Comparison of ENCODE assay signal across 1 cellular context in genomic region chr11:64023731-64024710, GRCh38.
TF ChIP-seq lines count a peak whose summit lies in the region.

No MANE protein-coding gene starts in this region.

TF ChIP-seq in A549, 52 proteins besides CTCF, POLR2A, EP300 and RAD21:
- TF ChIP-seq RFX5 (IDR thresholded peaks at IDR 0.05) (no peak), SREBF2 (IDR thresholded peaks at IDR 0.05) (no peak), MAFK (IDR thresholded peaks at IDR 0.05; ENCODE audit: partially characterized antibody) (peak; percentile 16)
